8 cellular contexts compared by ENCODE assay signal in genomic region chr12:27711312-27711682, GRCh38. TPM values are rescaled to one million over a fixed set of nuclear protein-coding genes. Genes with fewer than 3 reads are reported as not detected.
DNase-seq lines count a peak whose midpoint lies in the region; ATAC-seq lines count a peak whose summit lies in the region.

No MANE protein-coding gene starts in this region.

- ATAC-seq in HG02973 (IDR thresholded peaks at IDR 0.05; ENCODE audit: unreplicated experiment): peak; percentile 24
- no peak for ATAC-seq in naive thymus-derived CD8-positive, alpha-beta T cell
- no peak for ATAC-seq in HG03565 (IDR thresholded peaks at IDR 0.05; ENCODE audit: unreplicated experiment)

- H3K4me3 Mint-ChIP-seq in dendritic cell treated with granulocyte-macrophage colony-stimulating factor and Interleukin-4, amounts not matched to agents 40 ng/mL and 50 ng/mL, for 4 days: peak overlapping the region; percentile 98
- peak overlapping the region; percentile 92 to 100 (median 98) for H3K4me3 Mint-ChIP-seq in naive thymus-derived CD8-positive, alpha-beta T cell

- peak; percentile 28 for DNase-seq in activated CD4-positive, alpha-beta T cell treated with anti-CD3 and anti-CD28 coated beads for 48 hours
- no peak for DNase-seq in activated CD4-positive, alpha-beta T cell treated with anti-CD3 and anti-CD28 coated beads, Interleukin-2, amount 50 U/mL, for 1 hour
- DNase-seq in RKO (ENCODE audit: low spot score): peak; percentile 64
- DNase-seq in naive thymus-derived CD8-positive, alpha-beta T cell: peak in 3 of 10 donors; percentile 11 to 21 (median 11)
- DNase-seq in D341Med (ENCODE audit: low spot score): no peak

- POLR2A ChIA-PET in naive thymus-derived CD8-positive, alpha-beta T cell (lab: Charles Lee): interaction anchor here (2.7 kb wide), 1 partner anchor 69 kb away, joined by 14 read pairs; the partner anchor contains the start of genes KLHL42 and MANSC4

- H3K27ac Mint-ChIP-seq in dendritic cell treated with granulocyte-macrophage colony-stimulating factor and Interleukin-4, amounts not matched to agents 40 ng/mL and 50 ng/mL, for 4 days: peak overlapping the region; percentile 99
- peak overlapping the region; percentile 92 to 99 (median 98) for H3K27ac Mint-ChIP-seq in naive thymus-derived CD8-positive, alpha-beta T cell

- no peaks in the 10 kb centered on the region for H3K27me3 Mint-ChIP-seq in dendritic cell treated with granulocyte-macrophage colony-stimulating factor and Interleukin-4, amounts not matched to agents 40 ng/mL and 50 ng/mL, for 4 days
- H3K27me3 Mint-ChIP-seq in naive thymus-derived CD8-positive, alpha-beta T cell: peaks cover 0 to 2% (median 0%) of the 10 kb centered on the region in 5 donors

- intact Hi-C loops in dendritic cell treated with granulocyte-macrophage colony-stimulating factor and Interleukin-4, amounts not matched to agents 40 ng/mL and 50 ng/mL, for 4 days (cut with micrococcal nuclease): no loop called here

- no peaks in the 10 kb centered on the region for H3K9me3 Mint-ChIP-seq in dendritic cell treated with granulocyte-macrophage colony-stimulating factor and Interleukin-4, amounts not matched to agents 40 ng/mL and 50 ng/mL, for 4 days
- no peaks in the 10 kb centered on the region for H3K9me3 Mint-ChIP-seq in naive thymus-derived CD8-positive, alpha-beta T cell

- H3K4me1 Mint-ChIP-seq in dendritic cell treated with granulocyte-macrophage colony-stimulating factor and Interleukin-4, amounts not matched to agents 40 ng/mL and 50 ng/mL, for 4 days (ENCODE audit: low read depth): peaks cover 26% of the 10 kb centered on the region
- H3K4me1 Mint-ChIP-seq in naive thymus-derived CD8-positive, alpha-beta T cell: peaks cover 16 to 42% (median 38%) of the 10 kb centered on the region in 4 donors

- peaks cover 31% of the 10 kb centered on the region for H3K36me3 Mint-ChIP-seq in dendritic cell treated with granulocyte-macrophage colony-stimulating factor and Interleukin-4, amounts not matched to agents 40 ng/mL and 50 ng/mL, for 4 days (ENCODE audit: low read depth)
- H3K36me3 Mint-ChIP-seq in naive thymus-derived CD8-positive, alpha-beta T cell: peaks cover 0 to 32% (median 0%) of the 10 kb centered on the region in 3 donors

RNA-seq across cellular contexts. Expression of gene MRPS35, which starts 0.7 kb away (rescaled TPM):
- 10 to 100 TPM; 26.6 to 27.3 TPM for total RNA-seq in naive thymus-derived CD8-positive, alpha-beta T cell
- polyA plus RNA-seq in naive thymus-derived CD8-positive, alpha-beta T cell: 10 to 100 TPM; 57.7 to 74.4 (median 65.9) TPM

RNA-seq across cellular contexts. Expression of gene REP15, which starts 15.1 kb away (rescaled TPM):
- total RNA-seq in naive thymus-derived CD8-positive, alpha-beta T cell: not detected
- polyA plus RNA-seq in naive thymus-derived CD8-positive, alpha-beta T cell: not detected

Comparison
In these comparisons a context has a peak if more than half of its experiments do, and no peak if none do; other contexts are left out.
1. DNase-seq: peak in activated CD4-positive, alpha-beta T cell treated with anti-CD3 and anti-CD28 coated beads for 48 hours (single experiment) and RKO (single experiment); none in activated CD4-positive, alpha-beta T cell treated with anti-CD3 and anti-CD28 coated beads, Interleukin-2, amount 50 U/mL, for 1 hour (single experiment) and D341Med (single experiment).